8 cellular contexts compared by ENCODE assay signal in the genomic region with DNA sequence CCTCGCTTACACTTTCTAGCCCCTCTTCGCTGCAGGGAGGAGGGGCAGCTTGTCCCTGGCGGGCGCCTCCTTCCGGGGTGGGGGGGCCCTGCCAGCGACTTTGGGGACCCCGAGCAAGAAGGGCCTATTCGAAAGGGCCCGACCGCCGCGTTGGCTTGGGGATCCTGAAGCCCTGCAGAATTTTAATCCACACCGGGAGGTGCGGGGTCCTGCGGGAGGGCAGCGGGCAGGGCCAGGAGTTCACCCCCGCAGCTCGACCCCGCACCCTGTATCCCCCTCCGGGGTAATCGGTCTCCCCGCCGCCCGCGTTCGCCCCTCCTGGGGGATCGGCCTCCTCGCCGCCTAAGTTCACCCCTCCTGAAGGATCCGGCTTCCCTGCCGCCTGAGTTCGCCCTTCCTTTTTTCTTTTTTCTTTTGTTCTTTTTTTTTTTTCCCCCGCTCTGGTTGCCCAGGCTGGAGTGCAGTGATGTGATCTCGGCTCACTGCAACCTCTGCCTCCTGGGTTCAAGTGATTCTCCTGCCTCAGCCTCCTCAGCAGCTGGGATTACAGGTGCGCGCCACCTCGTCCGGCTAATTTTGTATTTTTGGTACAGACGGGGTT. TPM values are rescaled to one million over a fixed set of nuclear protein-coding genes. Genes with fewer than 3 reads are reported as not detected.
DNase-seq lines count a peak whose midpoint lies in the region; ATAC-seq, FAIRE-seq and TF ChIP-seq lines count a peak whose summit lies in the region.

No MANE protein-coding gene starts in this region.

- peak overlapping the region; percentile 69 for H3K4me3 ChIP-seq in A549
- peak overlapping the region; percentile 74 for H3K4me3 ChIP-seq in HUES48 (ENCODE audit: low read depth, low read length)
- H3K4me3 ChIP-seq in breast epithelium, result peak overlapping the region; percentile 61 to 85 (median 70)
- H3K4me3 ChIP-seq in mucosa of rectum (ENCODE audit: low read length in 2 of 2), result peak overlapping the region; percentile 77 to 85

- TF ChIP-seq CTCF in A549 (IDR thresholded peaks at IDR 0.05) (no peak), breast epithelium (IDR thresholded peaks at IDR 0.05) (no peak)

- H3K27ac ChIP-seq in A549 (peak overlapping the region; percentile 97), HUES48 (ENCODE audit: low read depth, low read length) (peak overlapping the region; percentile 86), breast epithelium (peak overlapping the region; percentile 92 to 97), mucosa of rectum (ENCODE audit: low read depth in 2 of 2, low read length in 2 of 2) (peak overlapping the region; percentile 97 to 99)

- ATAC-seq in A549, result no peak

- FAIRE-seq in A549 (lab: Jason Lieb, UNC), result no peak

- H3K4me1 ChIP-seq in A549 (peaks cover 14% of the 10 kb centered on the region; the same call in 1 of the 3 replicates), HUES48 (ENCODE audit: control insufficient read depth, insufficient read depth, low read length) (no peaks in the 10 kb centered on the region), breast epithelium (peaks cover 0 to 21% of the 10 kb centered on the region in 2 donors), mucosa of rectum (ENCODE audit: control insufficient read depth in 2 of 2, insufficient read depth in 2 of 2, low read length in 2 of 2) (peaks cover 23 to 24% of the 10 kb centered on the region in 2 donors)

- H3K9me3 ChIP-seq in A549, result no peaks in the 10 kb centered on the region
- no peaks in the 10 kb centered on the region for H3K9me3 ChIP-seq in HUES48 (ENCODE audit: control insufficient read depth, insufficient read depth, low read length)
- no peaks in the 10 kb centered on the region for H3K9me3 ChIP-seq in breast epithelium
- no peaks in the 10 kb centered on the region for H3K9me3 ChIP-seq in mucosa of rectum (ENCODE audit: control insufficient read depth in 2 of 2, low read length in 2 of 2)

- POLR2A ChIA-PET in A549 (lab: Yijun Ruan, JAX), result interaction anchor here (0.5 kb wide), 1 partner anchor 71 kb away, joined by 3 read pairs; no protein-coding TSS in a partner anchor

- H3K4me2 ChIP-seq in A549, result peak overlapping the region; percentile 80

- H3K9ac ChIP-seq in HUES48 (ENCODE audit: low read depth, low read length), result no peak overlapping the region
- peak overlapping the region; percentile 60 to 90 for H3K9ac ChIP-seq in mucosa of rectum (ENCODE audit: low read depth in 1 of 2, low read length in 2 of 2)

- TF ChIP-seq POLR2A in A549 (IDR thresholded peaks at IDR 0.05; ENCODE audit: low read length) (no peak), breast epithelium (IDR thresholded peaks at IDR 0.05) (no peak)

- peaks cover 10% of the 10 kb centered on the region for H3K36me3 ChIP-seq in HUES48 (ENCODE audit: control insufficient read depth, insufficient read depth, low read length)
- no peaks in the 10 kb centered on the region for H3K36me3 ChIP-seq in breast epithelium
- peaks cover 4 to 7% of the 10 kb centered on the region in 2 donors for H3K36me3 ChIP-seq in mucosa of rectum (ENCODE audit: control insufficient read depth in 2 of 2, insufficient read depth in 2 of 2, low read length in 2 of 2)

- TF ChIP-seq RAD21 in A549 (conservative IDR thresholded peaks at IDR 0.05 in 1 of 2, IDR thresholded peaks at IDR 0.05 in 1 of 2), result no peak

- CTCF ChIA-PET in A549 (lab: Yijun Ruan, JAX), result interaction anchor here (1.0 to 3.4 kb wide), 4 partner anchors 8 to 76 kb away, joined by 3 to 15 read pairs (median 4); no protein-coding TSS in a partner anchor

- no peaks in the 10 kb centered on the region for H3K27me3 ChIP-seq in HUES48 (ENCODE audit: control insufficient read depth, insufficient read depth, low read length)
- no peaks in the 10 kb centered on the region for H3K27me3 ChIP-seq in breast epithelium
- no peaks in the 10 kb centered on the region for H3K27me3 ChIP-seq in mucosa of rectum (ENCODE audit: control insufficient read depth in 2 of 2, insufficient read depth in 2 of 2, low read length in 2 of 2)

- DNase-seq in A549 (ENCODE audit: low read depth in 1 of 2, low spot score in 1 of 2) (no peak), breast epithelium (ENCODE audit: low spot score in 2 of 2) (no peak), COR-L47 (lab: John Stamatoyannopoulos, UW) (no peak), GF-D8 (lab: John Stamatoyannopoulos, UW) (no peak), NCI-H2107 (lab: John Stamatoyannopoulos, UW) (no peak), DMS53 (lab: John Stamatoyannopoulos, UW) (no peak)

- TF ChIP-seq EP300 in A549 (IDR thresholded peaks at IDR 0.05), result no peak

- WGBS in A549 (ENCODE audit: missing lambda C conversion rate), result 40% methylated on average over 21 of the region's 39 CpGs

- intact Hi-C loops in breast epithelium (cut with DNase I; ENCODE audit: low total_unique reads), result loop anchor here (10.0 kb wide), 1 partner anchor 191 kb away; the partner anchor contains the start of genes ADAT3 and SCAMP4

TF ChIP-seq in A549, 52 proteins besides CTCF, POLR2A, EP300 and RAD21:
- no peak for TF ChIP-seq TFCP2L1 (CRISPR knock-in tag; IDR thresholded peaks at IDR 0.05)
- no peak for TF ChIP-seq EHF (CRISPR knock-in tag; IDR thresholded peaks at IDR 0.05)
- TF ChIP-seq ZSCAN20 (CRISPR knock-in tag; IDR thresholded peaks at IDR 0.05), result no peak
- no peak for TF ChIP-seq KDM5A (IDR thresholded peaks at IDR 0.05)
- no peak for TF ChIP-seq ESRRA (IDR thresholded peaks at IDR 0.05; ENCODE audit: borderline replicate concordance, low read length)
- no peak for TF ChIP-seq ZFP36 (IDR thresholded peaks at IDR 0.05; ENCODE audit: borderline replicate concordance, partially characterized antibody)
- no peak for TF ChIP-seq HEYL (CRISPR knock-in tag; IDR thresholded peaks at IDR 0.05)

RNA-seq across cellular contexts. Expression of gene MOB3A, which starts 0.7 kb away (rescaled TPM):
- polyA plus RNA-seq in A549 (2011; rRNA removed), result 10.9 and 12.9 TPM in 2 replicates
- polyA plus RNA-seq in A549 (2012; cell fraction: cytosol; rRNA removed), result 10.9 and 17.2 TPM in 2 replicates
- polyA plus RNA-seq in A549 (2012; cell fraction: nucleus; rRNA removed), result 13.7 and 18.2 TPM in 2 replicates
- 8.4 to 9.1 TPM (median 8.7 TPM) in 3 replicates for polyA plus RNA-seq in A549 (2017; fragmentation: RNase III; extraction: RNeasy Plus Mini Kit Qiagen cat#74134 plus additional on column Dnase treatment)
- polyA minus RNA-seq in A549 (2011; rRNA and poly(A)+ RNA removed), result 19.7 and 26.2 TPM in 2 replicates
- 10 to 100 TPM; 18.3 to 45.8 (median 29.2) TPM for total RNA-seq in breast epithelium

RNA-seq across cellular contexts. Expression of gene IZUMO4, which starts 1.3 kb away (rescaled TPM):
- polyA plus RNA-seq in A549 (2011; rRNA removed), result 0.36 and 0.70 TPM in 2 replicates
- 0.29 and 0.32 TPM in 2 replicates for polyA plus RNA-seq in A549 (2012; cell fraction: cytosol; rRNA removed)
- 7.6 and 8.6 TPM in 2 replicates for polyA plus RNA-seq in A549 (2012; cell fraction: nucleus; rRNA removed)
- 1.0 to 1.8 TPM (median 1.0 TPM) in 3 replicates for polyA plus RNA-seq in A549 (2017; fragmentation: RNase III; extraction: RNeasy Plus Mini Kit Qiagen cat#74134 plus additional on column Dnase treatment)
- 0.33 and 0.44 TPM in 2 replicates for polyA minus RNA-seq in A549 (2011; rRNA and poly(A)+ RNA removed)
- 10 to 100 TPM in 1 of 3 donors, 1 to 10 TPM in 2; 3.6 to 12.8 (median 3.7) TPM for total RNA-seq in breast epithelium

RNA-seq across cellular contexts. Expression of gene MKNK2, which starts 44.4 kb away (rescaled TPM):
- polyA plus RNA-seq in A549 (2011; rRNA removed) (56.7 and 58.4 TPM in 2 replicates), A549 (2017; fragmentation: RNase III; extraction: RNeasy Plus Mini Kit Qiagen cat#74134 plus additional on column Dnase treatment) (38.8 to 55.4 TPM (median 48.3 TPM) in 3 replicates)
- 63.4 and 81.9 TPM in 2 replicates for polyA plus RNA-seq in A549 (2012; cell fraction: cytosol; rRNA removed)
- 83.4 and 134 TPM in 2 replicates for polyA plus RNA-seq in A549 (2012; cell fraction: nucleus; rRNA removed)
- 63.9 and 84.8 TPM in 2 replicates for polyA minus RNA-seq in A549 (2011; rRNA and poly(A)+ RNA removed)
- total RNA-seq in breast epithelium, result 100 to 1,000 TPM in 1 of 3 donors, 10 to 100 TPM in 2; 94.7 to 170 (median 97.0) TPM

RNA-seq across cellular contexts. Expression of gene AP3D1, which starts 55.9 kb away (rescaled TPM):
- polyA plus RNA-seq in A549 (2011; rRNA removed) (44.4 and 64.8 TPM in 2 replicates), A549 (2017; fragmentation: RNase III; extraction: RNeasy Plus Mini Kit Qiagen cat#74134 plus additional on column Dnase treatment) (61.0 to 67.2 TPM (median 66.9 TPM) in 3 replicates)
- polyA plus RNA-seq in A549 (2012; cell fraction: cytosol; rRNA removed), result 90.7 and 104 TPM in 2 replicates
- polyA plus RNA-seq in A549 (2012; cell fraction: nucleus; rRNA removed), result 176 and 178 TPM in 2 replicates
- 121 and 124 TPM in 2 replicates for polyA minus RNA-seq in A549 (2011; rRNA and poly(A)+ RNA removed)
- 10 to 100 TPM; 53.6 to 68.5 (median 54.0) TPM for total RNA-seq in breast epithelium
